Comparison of ENCODE assay signal across 17 cellular contexts in genomic region chr6:125001684-125002083, GRCh38. TPM values are rescaled to one million over a fixed set of nuclear protein-coding genes. Genes with fewer than 3 reads are reported as not detected.
DNase-seq lines count a peak whose midpoint lies in the region; ATAC-seq and TF ChIP-seq lines count a peak whose summit lies in the region.
"Had no signal": no experiment of that assay in that cellular context is flagged by ENCODE, and none has a peak within 500 bp of the region (broad histone marks: within the 10 kb centered on the region; RNA-seq: fewer than 3 reads in every experiment).

No MANE protein-coding gene starts in this region.

- H3K27ac ChIP-seq in right cardiac atrium (ENCODE audit: low read length) (no peak overlapping the region), thoracic aorta (no peak overlapping the region)
- H3K27ac ChIP-seq: colonic mucosa, esophagus muscularis mucosa had no signal

- H3K4me1 ChIP-seq in right cardiac atrium (ENCODE audit: control insufficient read depth, insufficient read depth, low read length) (no peaks in the 10 kb centered on the region), mucosa of stomach (ENCODE audit: control insufficient read depth, insufficient read depth, low read length) (peaks cover 18% of the 10 kb centered on the region), thoracic aorta (ENCODE audit: control insufficient read depth in 1 of 2, low read depth in 2 of 2) (peaks cover 6 to 17% of the 10 kb centered on the region in 2 donors)
- H3K4me1 ChIP-seq: colonic mucosa had no signal

- no peaks in the 10 kb centered on the region for H3K27me3 Mint-ChIP-seq in chondrocyte (ENCODE audit: low read depth)
- H3K27me3 Mint-ChIP-seq: progenitor cell of endocrine pancreas had no signal

- no peak overlapping the region for H3K4me3 Mint-ChIP-seq in chondrocyte (ENCODE audit: unreplicated experiment)

- peaks cover 12% of the 10 kb centered on the region for H3K36me3 Mint-ChIP-seq in chondrocyte (ENCODE audit: low read depth)

- intact Hi-C loops in right cardiac atrium (cut with DNase I) (no loop called here), left cardiac atrium (cut with DNase I) (no loop called here)

- peak overlapping the region; percentile 53 for H3K9ac ChIP-seq in mucosa of stomach (ENCODE audit: low read length)

- H3K36me3 ChIP-seq in mucosa of stomach (ENCODE audit: control insufficient read depth, insufficient read depth, low read length): no peaks in the 10 kb centered on the region
- H3K36me3 ChIP-seq in thoracic aorta: no peaks in the 10 kb centered on the region
- H3K36me3 ChIP-seq: colonic mucosa, esophagus muscularis mucosa had no signal

- no peak for ATAC-seq in right cardiac atrium
- no peak for ATAC-seq in left cardiac atrium
- no peak for ATAC-seq in thoracic aorta (ENCODE audit: insufficient number of reproducible peaks, low FRiP score, low read depth)
- ATAC-seq: mucosa of descending colon had no signal

- TF ChIP-seq CTCF in chondrocyte (IDR thresholded peaks at IDR 0.05): no peak
- TF ChIP-seq CTCF in thoracic aorta (IDR thresholded peaks at IDR 0.05): no peak

- peaks cover 59% of the 10 kb centered on the region for H3K4me1 Mint-ChIP-seq in chondrocyte (ENCODE audit: low read depth)

- H3K27me3 ChIP-seq in right cardiac atrium (ENCODE audit: control insufficient read depth, insufficient read depth): no peaks in the 10 kb centered on the region
- H3K27me3 ChIP-seq in mucosa of stomach (ENCODE audit: control insufficient read depth, insufficient read depth, low read length): no peaks in the 10 kb centered on the region
- H3K27me3 ChIP-seq in thoracic aorta (replicated peaks; ENCODE audit: insufficient read depth): no peaks in the 10 kb centered on the region
- H3K27me3 ChIP-seq: colonic mucosa, esophagus muscularis mucosa had no signal

- peak overlapping the region; percentile 69 for H3K4me3 ChIP-seq in right cardiac atrium (ENCODE audit: low read length)
- H3K4me3 ChIP-seq in mucosa of stomach (ENCODE audit: low read length): no peak overlapping the region
- H3K4me3 ChIP-seq in thoracic aorta: peak overlapping the region; percentile 62
- H3K4me3 ChIP-seq: colonic mucosa, mucosa of descending colon had no signal

- WGBS in right cardiac atrium: 12% methylated on average over 1 of the region's 1 CpG

- H3K27ac Mint-ChIP-seq in chondrocyte (ENCODE audit: unreplicated experiment): peak overlapping the region; percentile 43
- H3K27ac Mint-ChIP-seq: progenitor cell of endocrine pancreas had no signal

- no peak for DNase-seq in right cardiac atrium
- no peak for DNase-seq in left cardiac atrium
- DNase-seq in chondrocyte (ENCODE audit: low spot score): no peak
- no peak for DNase-seq in thoracic aorta (ENCODE audit: low spot score)
- DNase-seq in activated CD4-positive, alpha-beta T cell treated with anti-CD3 and anti-CD28 coated beads, Interleukin-2, amount 50 U/mL, for 4 hours: no peak
- DNase-seq in NCI-H1436 (lab: John Stamatoyannopoulos, UW): no peak
- no peak for DNase-seq in cortex of kidney (lab: John Stamatoyannopoulos, UW)
- DNase-seq: activated effector memory CD4-positive, alpha-beta T cell treated with anti-CD3 and anti-CD28 coated beads, Interleukin-2, amount 50 U/mL, for 16 hours; colonic mucosa; GF-D8; GOT3; mucosa of descending colon; NCI-H1694 treated with DMSO at 0.1 percent for 48 hours; SHP77 had no signal

- H3K9me3 ChIP-seq in right cardiac atrium (ENCODE audit: control insufficient read depth, low read length): no peaks in the 10 kb centered on the region
- H3K9me3 ChIP-seq in mucosa of stomach (ENCODE audit: control insufficient read depth, low read length): no peaks in the 10 kb centered on the region
- no peaks in the 10 kb centered on the region for H3K9me3 ChIP-seq in thoracic aorta
- H3K9me3 ChIP-seq: colonic mucosa, esophagus muscularis mucosa, mucosa of descending colon had no signal

- no peaks in the 10 kb centered on the region for H3K9me3 Mint-ChIP-seq in chondrocyte (ENCODE audit: low read depth)

RNA-seq across cellular contexts. Expression of gene RNF217, which starts 39.4 kb away (rescaled TPM):
- 10 to 100 TPM; 12.2 to 23.6 (median 17.6) TPM for total RNA-seq in right cardiac atrium
- polyA plus RNA-seq in right cardiac atrium: 4.4 TPM
- 10 to 100 TPM; 10.6 to 18.3 TPM for total RNA-seq in left cardiac atrium
- 51.5 to 72.5 TPM (median 54.6 TPM) in 3 replicates for total RNA-seq in chondrocyte
- total RNA-seq in thoracic aorta: 10 to 100 TPM; 36.3 to 44.2 TPM
